In genomic region chr2:88735853-88736252, GRCh38 we compare ENCODE assay signal across 1 cellular context.
TF ChIP-seq lines count a peak whose summit lies in the region.

No MANE protein-coding gene starts in this region.

TF ChIP-seq in K562, 482 proteins besides CTCF, POLR2A, EP300 and RAD21 (continued from another document and continues in another):
- TF ChIP-seq ZNF449 (CRISPR knock-in tag; IDR thresholded peaks at IDR 0.05) (no peak), PHF8 (IDR thresholded peaks at IDR 0.05; ENCODE audit: borderline replicate concordance, low read length) (no peak), PTTG1 (tag; IDR thresholded peaks at IDR 0.05; ENCODE audit: low read depth) (no peak), CHCHD3 (CRISPR knock-in tag; IDR thresholded peaks at IDR 0.05) (no peak), MED1 (CRISPR knock-in tag; IDR thresholded peaks at IDR 0.05; ENCODE audit: borderline replicate concordance) (no peak), ZMIZ1 (IDR thresholded peaks at IDR 0.05; ENCODE audit: low read depth in 2 of 2, low read length in 2 of 2) (no peak), CBX3 (IDR thresholded peaks at IDR 0.05; ENCODE audit: borderline replicate concordance in 1 of 2, low read length in 2 of 2) (no peak), SREBF2 (CRISPR knock-in tag; IDR thresholded peaks at IDR 0.05) (no peak), XRCC5 (IDR thresholded peaks at IDR 0.05; ENCODE audit: low read depth, low read length) (no peak), MAZ (CRISPR knock-in tag; conservative IDR thresholded peaks at IDR 0.05 in 1 of 2, IDR thresholded peaks at IDR 0.05 in 1 of 2) (no peak), TCF15 (CRISPR knock-in tag; IDR thresholded peaks at IDR 0.05) (no peak), ZFP36 (IDR thresholded peaks at IDR 0.05; ENCODE audit: low read depth, low read length, partially characterized antibody) (no peak), BRF2 (IDR thresholded peaks at IDR 0.05; ENCODE audit: borderline replicate concordance, insufficient read depth, insufficient read length) (no peak), NFXL1 (CRISPR knock-in tag; IDR thresholded peaks at IDR 0.05) (no peak), FOXA1 (IDR thresholded peaks at IDR 0.05; ENCODE audit: borderline replicate concordance) (no peak), ZNF24 (IDR thresholded peaks at IDR 0.05) (no peak), SRSF1 (IDR thresholded peaks at IDR 0.05; ENCODE audit: low read depth, low read length) (no peak), ZNF134 (CRISPR knock-in tag; conservative IDR thresholded peaks at IDR 0.05) (no peak), RBM39 (optimal IDR thresholded peaks at IDR 0.05; ENCODE audit: low read depth, low read length) (no peak), BHLHE40 (IDR thresholded peaks at IDR 0.05; ENCODE audit: low read length) (peak; percentile 69), PYGO2 (tag; IDR thresholded peaks at IDR 0.05) (no peak), ARID3A (IDR thresholded peaks at IDR 0.05; ENCODE audit: borderline replicate concordance, low read depth, low read length) (no peak), BCL6 (CRISPR knock-in tag; IDR thresholded peaks at IDR 0.05) (no peak), JUND (IDR thresholded peaks at IDR 0.05; ENCODE audit: borderline replicate concordance, low read depth, low read length) (peak; percentile 30; the same call in 1 of the 2 replicates), JUND (tag; IDR thresholded peaks at IDR 0.05; ENCODE audit: borderline replicate concordance, low read depth, low read length) (no peak), TFE3 (CRISPR knock-in tag; IDR thresholded peaks at IDR 0.05) (no peak), JUN (IDR thresholded peaks at IDR 0.05; ENCODE audit: borderline replicate concordance, low read depth, low read length) (no peak), JUN (CRISPR knock-in tag; IDR thresholded peaks at IDR 0.05; ENCODE audit: borderline replicate concordance) (no peak), ZNF407 (IDR thresholded peaks at IDR 0.05; ENCODE audit: low read depth) (no peak), HBP1 (CRISPR knock-in tag; IDR thresholded peaks at IDR 0.05) (no peak), FUS (optimal IDR thresholded peaks at IDR 0.05; ENCODE audit: low read depth, low read length) (no peak), STAT6 (CRISPR knock-in tag; IDR thresholded peaks at IDR 0.05) (no peak), ZNF133 (CRISPR knock-in tag; IDR thresholded peaks at IDR 0.05) (no peak), HMG20A (CRISPR knock-in tag; conservative IDR thresholded peaks at IDR 0.05) (no peak), HEY1 (CRISPR knock-in tag; IDR thresholded peaks at IDR 0.05; ENCODE audit: borderline replicate concordance) (no peak), TFAM (CRISPR knock-in tag; conservative IDR thresholded peaks at IDR 0.05) (no peak), DIDO1 (tag; IDR thresholded peaks at IDR 0.05; ENCODE audit: low read depth) (no peak), SMARCB1 (IDR thresholded peaks at IDR 0.05; ENCODE audit: insufficient read length, low read depth) (no peak), KLF10 (CRISPR knock-in tag; IDR thresholded peaks at IDR 0.05) (no peak)
